In the genomic region with DNA sequence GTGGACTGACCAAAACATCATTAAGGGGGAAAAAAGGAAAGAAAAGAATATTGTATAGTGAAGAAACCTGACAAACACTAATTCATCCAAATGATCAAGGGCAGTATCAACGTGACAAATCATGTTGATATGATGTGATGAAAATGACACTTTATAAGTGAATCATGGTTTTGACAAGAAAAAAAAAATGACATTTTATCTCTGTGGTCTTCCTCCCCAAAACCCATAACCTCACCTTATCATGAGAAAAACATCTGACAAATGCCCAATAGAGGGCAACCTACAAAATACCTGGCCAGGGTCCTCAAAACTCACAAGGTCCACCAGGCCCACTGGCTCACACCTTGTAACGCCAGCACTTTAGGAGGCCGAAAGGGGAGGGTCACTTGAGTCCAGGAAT, we compare ENCODE assay signal across 18 cellular contexts. TPM values are rescaled to one million over a fixed set of nuclear protein-coding genes. Genes with fewer than 3 reads are reported as not detected.
A peak's percentile ranks its signal among the peaks of the same experiment; 100 is the strongest.
DNase-seq lines count a peak whose midpoint lies in the region; ATAC-seq and TF ChIP-seq lines count a peak whose summit lies in the region.
"Had no signal": no experiment of that assay in that cellular context is flagged by ENCODE, and none has a peak within 500 bp of the region (broad histone marks: within the 10 kb centered on the region; RNA-seq: fewer than 3 reads in every experiment).

No MANE protein-coding gene starts in this region.

- CTCF ChIA-PET in CD8-positive, alpha-beta memory T cell (lab: Charles Lee): interaction anchor here (1.6 kb wide), 1 partner anchor 132 kb away, joined by 5 read pairs; no protein-coding TSS in a partner anchor
- CTCF ChIA-PET in HEK293 (lab: Yijun Ruan, JAX): no interaction called here

- no CpG with 5 or more reads among the region's 3 CpGs for WGBS in mesendoderm (ENCODE audit: extremely low coverage, insufficient coverage, low lambda C conversion rate)

- H3K4me3 Mint-ChIP-seq in CD8-positive, alpha-beta memory T cell: no peak overlapping the region
- H3K4me3 Mint-ChIP-seq in activated T-helper 17 cell treated with anti-CD3 and anti-CD28 coated beads, Interleukin-2, amount 50 U/mL, for 72 hours: no peak overlapping the region
- H3K4me3 Mint-ChIP-seq: type B pancreatic cell had no signal

- no peak overlapping the region for H3K56ac ChIP-seq in mesendoderm (ENCODE audit: low read length)

- H3K18ac ChIP-seq in mesendoderm (ENCODE audit: low read length): no peak overlapping the region

- no peak overlapping the region for H3K9ac ChIP-seq in mesendoderm (ENCODE audit: low read length)
- H3K9ac ChIP-seq: GM23248 had no signal

- H3K36me3 Mint-ChIP-seq in CD8-positive, alpha-beta memory T cell: peaks cover 0 to 26% (median 0%) of the 10 kb centered on the region in 3 donors
- peaks cover 29% of the 10 kb centered on the region for H3K36me3 Mint-ChIP-seq in activated T-helper 17 cell treated with anti-CD3 and anti-CD28 coated beads, Interleukin-2, amount 50 U/mL, for 72 hours (ENCODE audit: low read depth)

- H3K4me1 Mint-ChIP-seq in CD8-positive, alpha-beta memory T cell: peaks cover 52 to 80% (median 67%) of the 10 kb centered on the region in 3 donors
- H3K4me1 Mint-ChIP-seq in activated T-helper 17 cell treated with anti-CD3 and anti-CD28 coated beads, Interleukin-2, amount 50 U/mL, for 72 hours: peaks cover 40% of the 10 kb centered on the region

- H4K5ac ChIP-seq in mesendoderm (ENCODE audit: low read length): no peak overlapping the region

- no peak overlapping the region for H3K27ac ChIP-seq in CD8-positive, alpha-beta memory T cell (ENCODE audit: low read depth, low read length)
- no peak overlapping the region for H3K27ac ChIP-seq in HEK293 (ENCODE audit: extremely low read depth, low read depth, low read length)
- no peak overlapping the region for H3K27ac ChIP-seq in mesendoderm (ENCODE audit: low read depth, low read length)
- H3K27ac ChIP-seq: esophagus muscularis mucosa, GM23248, left ventricle myocardium inferior, sigmoid colon had no signal

- peaks cover 52% of the 10 kb centered on the region for H3K79me2 ChIP-seq in mesendoderm (ENCODE audit: control insufficient read depth, insufficient read depth, low read length)

- H2BK5ac ChIP-seq in mesendoderm (ENCODE audit: low read length): no peak overlapping the region

- DNase-seq in CD8-positive, alpha-beta memory T cell: no peak
- peak; percentile 41 for DNase-seq in mesendoderm
- DNase-seq in NCI-H524 (lab: John Stamatoyannopoulos, UW): no peak
- DNase-seq: activated gamma-delta T cell treated with Interleukin-2 at 50 U/mL for 16 hours; caudate nucleus; effector CD4-positive, alpha-beta T cell; GM23248; left ventricle myocardium inferior; NCI-H1436; NCI-H526 treated with DMSO at 0.1 percent for 48 hours; sigmoid colon; stimulated activated naive CD4-positive, alpha-beta T cell treated with Interleukin-2 at 50 U/mL for 16 hours had no signal

- no peaks in the 10 kb centered on the region for H3K9me3 ChIP-seq in CD8-positive, alpha-beta memory T cell (ENCODE audit: low read length)
- no peaks in the 10 kb centered on the region; the same call in 1 of the 2 replicates for H3K9me3 ChIP-seq in HEK293 (ENCODE audit: control insufficient read depth, insufficient read depth, low read depth, low read length)
- H3K9me3 ChIP-seq: esophagus muscularis mucosa, left ventricle myocardium inferior, sigmoid colon had no signal

- no peaks in the 10 kb centered on the region for H3K27me3 Mint-ChIP-seq in CD8-positive, alpha-beta memory T cell
- no peaks in the 10 kb centered on the region for H3K27me3 Mint-ChIP-seq in activated T-helper 17 cell treated with anti-CD3 and anti-CD28 coated beads, Interleukin-2, amount 50 U/mL, for 72 hours
- H3K27me3 Mint-ChIP-seq: type B pancreatic cell had no signal

- H3K79me1 ChIP-seq in mesendoderm (ENCODE audit: low read length): peaks cover 12% of the 10 kb centered on the region

- peaks cover 39% of the 10 kb centered on the region for H3K4me1 ChIP-seq in CD8-positive, alpha-beta memory T cell (ENCODE audit: insufficient read depth, low read length)
- peaks cover 20% of the 10 kb centered on the region for H3K4me1 ChIP-seq in HEK293 (ENCODE audit: control insufficient read depth, insufficient read depth, low read length)
- peaks cover 4% of the 10 kb centered on the region for H3K4me1 ChIP-seq in mesendoderm (ENCODE audit: control insufficient read depth, low read depth, low read length)

- POLR2A ChIA-PET in CD8-positive, alpha-beta memory T cell (lab: Charles Lee): no interaction called here
- POLR2A ChIA-PET in HEK293 (lab: Yijun Ruan, JAX): no interaction called here

- no peaks in the 10 kb centered on the region for H3K9me3 Mint-ChIP-seq in CD8-positive, alpha-beta memory T cell
- no peaks in the 10 kb centered on the region for H3K9me3 Mint-ChIP-seq in activated T-helper 17 cell treated with anti-CD3 and anti-CD28 coated beads, Interleukin-2, amount 50 U/mL, for 72 hours
- H3K9me3 Mint-ChIP-seq: type B pancreatic cell had no signal

- no peak overlapping the region for H3K23ac ChIP-seq in mesendoderm (ENCODE audit: low read length)

- no peak overlapping the region for H2AK5ac ChIP-seq in mesendoderm (ENCODE audit: low read length)

- H2BK120ac ChIP-seq in mesendoderm (ENCODE audit: low read depth, low read length): no peak overlapping the region

- no peak overlapping the region for H3K4ac ChIP-seq in mesendoderm (ENCODE audit: low read depth, low read length)

- H4K8ac ChIP-seq in mesendoderm (ENCODE audit: low read depth, low read length): no peak overlapping the region

- ATAC-seq in activated T-helper 17 cell treated with anti-CD3 and anti-CD28 coated beads, Interleukin-2, amount 50 U/mL, for 72 hours (replicated peaks): peak; percentile 23
- ATAC-seq in HG03442 (IDR thresholded peaks at IDR 0.05; ENCODE audit: unreplicated experiment): no peak
- no peak for ATAC-seq in HG02970 (IDR thresholded peaks at IDR 0.05; ENCODE audit: low FRiP score, unreplicated experiment)

- no peak overlapping the region for H2BK15ac ChIP-seq in mesendoderm (replicated peaks; ENCODE audit: low read depth)

- TF ChIP-seq CTCF in HEK293 (tag by site-specific recombination; IDR thresholded peaks at IDR 0.05): no peak

- no peak overlapping the region for H3K4me3 ChIP-seq in CD8-positive, alpha-beta memory T cell (ENCODE audit: low read length)
- H3K4me3 ChIP-seq in HEK293 (ENCODE audit: low read depth, low read length) (no peak overlapping the region), mesendoderm (ENCODE audit: low read length) (no peak overlapping the region)
- H3K4me3 ChIP-seq: esophagus muscularis mucosa, GM23248, left ventricle myocardium inferior, sigmoid colon had no signal

- no peak overlapping the region for H3K4me2 ChIP-seq in mesendoderm (ENCODE audit: low read length)

- no peaks in the 10 kb centered on the region for H3K36me3 ChIP-seq in CD8-positive, alpha-beta memory T cell (ENCODE audit: insufficient read depth, low read length)
- H3K36me3 ChIP-seq in HEK293 (ENCODE audit: control insufficient read depth in 2 of 2, insufficient read depth in 1 of 2, low read length in 2 of 2) (peaks cover 0 to 4% of the 10 kb centered on the region in 2 experiments; a peak in 1 of 3 replicates), mesendoderm (ENCODE audit: control insufficient read depth, insufficient read depth, low read length) (no peaks in the 10 kb centered on the region)
- H3K36me3 ChIP-seq: esophagus muscularis mucosa, sigmoid colon had no signal

- H3K27ac Mint-ChIP-seq in CD8-positive, alpha-beta memory T cell: peak overlapping the region in 6 of 8 donors; percentile 16 to 84 (median 36)
- H3K27ac Mint-ChIP-seq in activated T-helper 17 cell treated with anti-CD3 and anti-CD28 coated beads, Interleukin-2, amount 50 U/mL, for 72 hours: no peak overlapping the region
- H3K27ac Mint-ChIP-seq: type B pancreatic cell had no signal

- H3K27me3 ChIP-seq in CD8-positive, alpha-beta memory T cell (ENCODE audit: insufficient read depth, low read length, poor library complexity, severe bottlenecking): no peaks in the 10 kb centered on the region
- no peaks in the 10 kb centered on the region for H3K27me3 ChIP-seq in mesendoderm (ENCODE audit: insufficient read depth, low read length, poor library complexity)
- H3K27me3 ChIP-seq: esophagus muscularis mucosa, sigmoid colon had no signal

TF ChIP-seq in HEK293, 187 proteins besides CTCF, POLR2A, EP300 and RAD21 (continues in another document):
- TF ChIP-seq ZNF777 (tag by site-specific recombination; IDR thresholded peaks at IDR 0.05; ENCODE audit: borderline replicate concordance): no peak

RNA-seq across cellular contexts. Expression of gene TMED10, which starts 13.8 kb away (rescaled TPM):
- 100 to 1,000 TPM; 178 TPM for total RNA-seq in CD8-positive, alpha-beta memory T cell
- polyA plus RNA-seq in CD8-positive, alpha-beta memory T cell: 321 TPM
- total RNA-seq in activated T-helper 17 cell treated with anti-CD3 and anti-CD28 coated beads, Interleukin-2, amount 50 U/mL, for 72 hours: 100 to 1,000 TPM; 142 to 179 TPM
- polyA plus RNA-seq in mesendoderm (2013, experiment 1 of 2): 212 TPM
- 214 TPM for polyA plus RNA-seq in mesendoderm (2013, experiment 2 of 2)

RNA-seq across cellular contexts. Expression of gene NEK9, which starts 35.8 kb away (rescaled TPM):
- 10 to 100 TPM; 72.2 to 74.0 TPM for total RNA-seq in CD8-positive, alpha-beta memory T cell
- polyA plus RNA-seq in CD8-positive, alpha-beta memory T cell: 18.0 TPM
- 10 to 100 TPM; 49.4 to 52.4 TPM for total RNA-seq in activated T-helper 17 cell treated with anti-CD3 and anti-CD28 coated beads, Interleukin-2, amount 50 U/mL, for 72 hours
- 14.6 TPM for polyA plus RNA-seq in mesendoderm (2013, experiment 1 of 2)
- 12.3 TPM for polyA plus RNA-seq in mesendoderm (2013, experiment 2 of 2)
